Comparison of ENCODE assay signal across 21 cellular contexts in the genomic region with DNA sequence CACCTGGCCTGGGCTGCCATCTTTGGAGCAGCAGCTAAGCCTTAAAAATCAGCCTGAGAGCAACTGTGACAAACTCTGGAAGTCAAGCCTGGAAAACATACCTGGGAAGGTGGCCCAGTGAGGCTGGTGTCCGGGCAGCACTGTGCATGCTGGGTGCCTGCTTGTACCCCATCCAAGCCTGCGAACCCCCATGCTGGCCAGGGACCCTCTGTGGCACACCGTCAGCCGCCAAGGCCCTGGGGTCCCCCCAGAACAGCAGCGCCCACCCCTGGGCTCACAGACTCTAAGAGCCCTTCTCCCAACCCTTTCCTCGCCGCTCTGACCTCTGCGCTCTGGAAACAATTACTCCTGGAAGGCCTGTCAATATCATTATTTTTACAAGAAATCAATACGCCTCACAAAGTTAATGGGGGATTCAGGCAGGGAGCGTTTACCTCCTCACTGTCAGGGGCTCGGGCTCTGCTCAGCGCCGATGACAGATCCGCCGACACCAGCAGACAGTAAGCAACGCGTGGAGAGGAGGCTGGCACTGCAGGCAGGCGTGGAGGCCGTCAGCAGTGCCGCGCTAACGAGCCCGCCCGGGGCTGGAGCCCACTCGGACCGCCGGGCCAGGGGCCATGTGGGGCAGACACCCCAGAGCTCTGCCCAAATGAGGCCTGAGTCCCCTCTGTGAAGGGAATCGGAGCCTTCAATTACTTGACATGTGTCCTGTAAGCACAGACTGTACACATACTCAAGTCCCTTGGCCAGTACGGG. TPM values are rescaled to one million over a fixed set of nuclear protein-coding genes. Genes with fewer than 3 reads are reported as not detected.
"Had no signal": no experiment of that assay in that cellular context is flagged by ENCODE, and none has a peak within 500 bp of the region (broad histone marks: within the 10 kb centered on the region; RNA-seq: fewer than 3 reads in every experiment).

No MANE protein-coding gene starts in this region.

- H3K36me3 ChIP-seq: gastrocnemius medialis, heart left ventricle, left ventricle myocardium inferior, lower lobe of right lung, neutrophil, pancreas, right atrium auricular region, sigmoid colon, stomach, thyroid gland had no signal

- H3K27ac ChIP-seq: dorsolateral prefrontal cortex, gastrocnemius medialis, heart left ventricle, hepatocyte, left ventricle myocardium inferior, lower lobe of right lung, neutrophil, pancreas, right atrium auricular region, sigmoid colon, stomach, thyroid gland had no signal

- H3K4me1 ChIP-seq: gastrocnemius medialis, lower lobe of right lung, pancreas, sigmoid colon, stomach had no signal

- H3K4me3 ChIP-seq: dorsolateral prefrontal cortex, gastrocnemius medialis, heart left ventricle, hepatocyte, left ventricle myocardium inferior, lower lobe of right lung, pancreas, right atrium auricular region, sigmoid colon, stomach, thyroid gland had no signal

- H3K4me2 ChIP-seq: hepatocyte had no signal

- H2AFZ ChIP-seq: hepatocyte had no signal

- H3K9me3 ChIP-seq: gastrocnemius medialis, heart left ventricle, left ventricle myocardium inferior, lower lobe of right lung, neutrophil, pancreas, right atrium auricular region, sigmoid colon, stomach, thyroid gland had no signal

- H3K27me3 ChIP-seq: gastrocnemius medialis, heart left ventricle, hepatocyte, neutrophil, right atrium auricular region, sigmoid colon, thyroid gland had no signal

- DNase-seq: central memory CD4-positive, alpha-beta T cell; effector CD4-positive, alpha-beta T cell; gastrocnemius medialis; left cardiac atrium; left ventricle myocardium inferior; lower lobe of right lung; pancreas; sigmoid colon; stimulated activated CD4-positive, alpha-beta T cell treated with anti-CD3 and anti-CD28 coated beads, Interleukin-2, amount 100 ng/mL, for 24 hours; stimulated activated CD4-positive, alpha-beta T cell treated with anti-CD3 and anti-CD28 coated beads, Interleukin-4, amount 100 ng/mL, for 24 hours; stimulated activated naive CD4-positive, alpha-beta T cell treated with Interleukin-2 at 50 U/mL for 16 hours; stomach; thyroid gland; trophoblast cell had no signal

RNA-seq across cellular contexts. Expression of a gene that starts 54.4 kb away (rescaled TPM):
- total RNA-seq: kidney epithelial cell, mononuclear cell had no signal
